ENCODE assay signal across 8 cellular contexts in the genomic region with DNA sequence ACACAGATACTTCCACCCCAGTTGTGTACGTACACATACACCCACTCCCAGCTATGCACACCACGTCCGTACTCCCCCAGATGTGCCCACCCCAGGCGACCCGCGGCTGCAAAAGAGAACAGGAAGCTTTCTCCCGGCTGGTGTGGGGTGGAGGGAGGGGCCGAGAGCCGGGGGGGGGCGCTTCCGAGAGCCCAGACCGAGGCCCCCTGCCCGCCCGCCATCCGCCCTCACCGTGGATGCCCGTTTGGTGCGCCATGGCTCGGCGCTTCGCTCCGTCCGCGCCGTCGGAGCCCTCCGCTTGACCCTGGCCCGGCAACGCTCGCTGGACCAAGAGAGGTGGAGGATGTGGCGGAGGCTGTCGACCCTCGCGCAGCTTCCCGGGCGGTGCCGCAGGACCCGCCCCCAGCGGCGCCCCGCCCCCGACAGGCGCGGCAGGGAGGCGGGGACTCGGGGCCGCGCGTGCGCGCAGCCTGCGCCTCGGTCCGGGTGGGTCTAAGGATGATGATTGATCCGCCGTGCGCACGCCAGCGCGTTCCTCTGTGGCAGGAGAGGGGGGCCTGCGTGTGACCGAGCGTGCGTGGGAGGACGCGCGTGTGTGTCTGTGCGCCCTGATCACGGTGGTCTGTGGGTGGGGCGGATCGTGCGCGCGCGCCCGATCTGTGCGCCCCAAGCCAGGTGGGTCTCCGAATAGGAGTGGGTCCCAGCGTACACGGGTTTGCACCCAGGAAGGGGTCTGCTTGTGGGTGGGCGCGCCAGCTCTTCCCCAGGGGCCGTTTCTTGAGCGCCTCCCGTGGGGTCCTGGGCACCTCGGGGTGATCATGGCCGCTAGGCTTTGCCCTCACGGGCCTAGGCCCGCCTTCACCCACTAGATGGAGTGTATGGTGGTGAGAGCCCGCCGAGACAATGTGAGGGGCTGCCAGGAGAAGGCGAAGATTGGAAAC. TPM values are rescaled to one million over a fixed set of nuclear protein-coding genes. Genes with fewer than 3 reads are reported as not detected.
DNase-seq lines count a peak whose midpoint lies in the region; ATAC-seq and TF ChIP-seq lines count a peak whose summit lies in the region.

A gene (minus strand): TSS at position 398 of the 941 bp plus-strand sequence. CDS start 142 bp downstream, at position 256.

- H3K9ac ChIP-seq in endodermal cell (ENCODE audit: extremely low read depth, low read length, poor library complexity, severe bottlenecking) = peak within 1 kb of the TSS; percentile 47

- CTCF ChIA-PET in activated CD8-positive, alpha-beta memory T cell treated with anti-CD3 and anti-CD28 coated beads, Interleukin-2, amount 10 ng/mL, durations not matched to agents 7 days and 5 days (lab: Charles Lee) = interaction anchor here (0.7 to 13.8 kb wide), 13 partner anchors 9 to 207 kb away, joined by 3 to 176 read pairs (median 4); a partner anchor contains a TSS

- H3K4me1 ChIP-seq in endodermal cell (ENCODE audit: control insufficient read depth, insufficient read depth, low read length) (peaks cover 4% of the 10 kb centered on the region), mesodermal cell (ENCODE audit: control insufficient read depth, insufficient read depth, low read length, poor library complexity, severe bottlenecking) (peaks cover 25% of the 10 kb centered on the region)

- H3K36me3 ChIP-seq in endodermal cell (ENCODE audit: control insufficient read depth, insufficient read depth, low read length) = no peaks in the 10 kb centered on the region
- H3K36me3 ChIP-seq in mesodermal cell (ENCODE audit: control insufficient read depth, insufficient read depth, low read length) = peaks cover 16% of the 10 kb centered on the region

- H3K27ac Mint-ChIP-seq in activated CD8-positive, alpha-beta memory T cell treated with anti-CD3 and anti-CD28 coated beads, Interleukin-2, amount 10 ng/mL, durations not matched to agents 7 days and 5 days = peak within 1 kb of the TSS; percentile 95
- H3K27ac Mint-ChIP-seq in endodermal cell = peak within 1 kb of the TSS; percentile 92

- peaks cover under 1% of the 10 kb centered on the region for H3K27me3 ChIP-seq in endodermal cell (ENCODE audit: control insufficient read depth, insufficient read depth, low read length, poor library complexity, severe bottlenecking)

- no peaks in the 10 kb centered on the region for H3K9me3 Mint-ChIP-seq in activated CD8-positive, alpha-beta memory T cell treated with anti-CD3 and anti-CD28 coated beads, Interleukin-2, amount 10 ng/mL, durations not matched to agents 7 days and 5 days (ENCODE audit: low read depth)
- peaks cover 2% of the 10 kb centered on the region for H3K9me3 Mint-ChIP-seq in endodermal cell

- H3K4me1 Mint-ChIP-seq in activated CD8-positive, alpha-beta memory T cell treated with anti-CD3 and anti-CD28 coated beads, Interleukin-2, amount 10 ng/mL, durations not matched to agents 7 days and 5 days = peaks cover 68% of the 10 kb centered on the region
- H3K4me1 Mint-ChIP-seq in endodermal cell = peaks cover 24% of the 10 kb centered on the region

- peaks cover 28% of the 10 kb centered on the region for H3K36me3 Mint-ChIP-seq in activated CD8-positive, alpha-beta memory T cell treated with anti-CD3 and anti-CD28 coated beads, Interleukin-2, amount 10 ng/mL, durations not matched to agents 7 days and 5 days
- peaks cover 4% of the 10 kb centered on the region for H3K36me3 Mint-ChIP-seq in endodermal cell (ENCODE audit: low read depth)

- 1 to 6% methylated on average over 12 to 91 of the region's 92 CpGs for WGBS in endodermal cell (ENCODE audit: insufficient coverage in 1 of 2, insufficient read length in 1 of 2), 2 experiments
- WGBS in mesodermal cell (ENCODE audit: insufficient coverage in 2 of 2), 2 experiments = 1 to 2% methylated on average over 48 to 65 of the region's 92 CpGs

- peak within 1 kb of the TSS; percentile 96 for H3K4me3 Mint-ChIP-seq in activated CD8-positive, alpha-beta memory T cell treated with anti-CD3 and anti-CD28 coated beads, Interleukin-2, amount 10 ng/mL, durations not matched to agents 7 days and 5 days
- peak within 1 kb of the TSS; percentile 89 for H3K4me3 Mint-ChIP-seq in endodermal cell

- H3K9me3 ChIP-seq in endodermal cell (ENCODE audit: control insufficient read depth, low read length) = no peaks in the 10 kb centered on the region
- peaks cover 10% of the 10 kb centered on the region for H3K9me3 ChIP-seq in mesodermal cell (ENCODE audit: control insufficient read depth, low read length)

- H3K4me3 ChIP-seq in endodermal cell (ENCODE audit: low read length) (peak within 1 kb of the TSS; percentile 97), mesodermal cell (ENCODE audit: extremely low read depth, insufficient read depth, low read length, poor library complexity, severe bottlenecking) (peak within 1 kb of the TSS; percentile 81)

- peak; percentile 77 for ATAC-seq in GM18909 (IDR thresholded peaks at IDR 0.05; ENCODE audit: poor library complexity, unreplicated experiment)
- ATAC-seq in HG03159 (IDR thresholded peaks at IDR 0.05; ENCODE audit: unreplicated experiment) = peak; percentile 79
- peak; percentile 86 for ATAC-seq in activated CD8-positive, alpha-beta memory T cell treated with anti-CD3 and anti-CD28 coated beads, Interleukin-2, amount 10 ng/mL, durations not matched to agents 7 days and 5 days

- TF ChIP-seq CTCF in endodermal cell (conservative IDR thresholded peaks at IDR 0.05) = peak; percentile 73

- H3K27ac ChIP-seq in endodermal cell (ENCODE audit: low read depth, low read length) (peak within 1 kb of the TSS; percentile 59), mesodermal cell (ENCODE audit: low read depth, low read length, severe bottlenecking) (peak within 1 kb of the TSS; percentile 73)

- DNase-seq in AG20443 (ENCODE audit: low spot score) (peak; percentile 98), NK-92 (lab: John Stamatoyannopoulos, UW; ENCODE audit: unreplicated experiment) (peak; percentile 13), endodermal cell (peak; percentile 92)
- peak; percentile 87 for DNase-seq in activated CD8-positive, alpha-beta memory T cell treated with anti-CD3 and anti-CD28 coated beads, Interleukin-2, amount 10 ng/mL, durations not matched to agents 7 days and 5 days
- DNase-seq in stimulated activated CD8-positive, alpha-beta memory T cell treated with anti-CD3 and anti-CD28 coated beads, Interleukin-15, amount 100 ng/mL, for 24 hours (ENCODE audit: low read depth) = peak; percentile 76

- no peaks in the 10 kb centered on the region for H3K27me3 Mint-ChIP-seq in activated CD8-positive, alpha-beta memory T cell treated with anti-CD3 and anti-CD28 coated beads, Interleukin-2, amount 10 ng/mL, durations not matched to agents 7 days and 5 days
- peaks cover 9% of the 10 kb centered on the region for H3K27me3 Mint-ChIP-seq in endodermal cell (ENCODE audit: insufficient read depth)

RNA-seq across cellular contexts. Expression of the gene that starts here (rescaled TPM):
- 100 to 1,000 TPM; 110 to 131 TPM for total RNA-seq in activated CD8-positive, alpha-beta memory T cell treated with anti-CD3 and anti-CD28 coated beads, Interleukin-2, amount 10 ng/mL, durations not matched to agents 7 days and 5 days
- 10 to 100 TPM; 40.7 to 41.9 TPM for total RNA-seq in endodermal cell
- 32.6 TPM for polyA plus RNA-seq in endodermal cell (2013, experiment 1 of 2)
- polyA plus RNA-seq in endodermal cell (2013, experiment 2 of 2) = 27.3 TPM
- polyA plus RNA-seq in mesodermal cell (2013, experiment 1 of 2) = 75.3 TPM
- 61.3 TPM for polyA plus RNA-seq in mesodermal cell (2013, experiment 2 of 2)

Comparison
In these comparisons a context has a peak if more than half of its experiments do, and no peak if none do; other contexts are left out.
1. Peak in every context shown above with its lines: DNase-seq, ATAC-seq, H3K4me3 ChIP-seq and H3K27ac ChIP-seq.
2. DNase-seq: peak in every context shown above with its lines; median percentile 98 in AG20443; 92 in endodermal cell; 87 in activated CD8-positive, alpha-beta memory T cell treated with anti-CD3 and anti-CD28 coated beads, Interleukin-2, amount 10 ng/mL, durations not matched to agents 7 days and 5 days; 76 in stimulated activated CD8-positive, alpha-beta memory T cell treated with anti-CD3 and anti-CD28 coated beads, Interleukin-15, amount 100 ng/mL, for 24 hours; 13 in NK-92.